In genomic region chr7:6447589-6448210, GRCh38 we compare ENCODE assay signal across 1 cellular context.
TF ChIP-seq lines count a peak whose summit lies in the region.

Gene DAGLB (minus strand): TSS chr7:6447954. CDS start chr7:6447842, 112 bp downstream.

TF ChIP-seq in HepG2, 621 proteins besides CTCF, POLR2A, EP300 and RAD21 (continued from another document and continues in another):
- TF ChIP-seq GMEB2 (CRISPR knock-in tag; IDR thresholded peaks at IDR 0.05; ENCODE audit: low read depth) (no peak), ZNF547 (CRISPR knock-in tag; IDR thresholded peaks at IDR 0.05) (no peak; the same call in 1 of the 2 replicates), NFE2L1 (CRISPR knock-in tag; IDR thresholded peaks at IDR 0.05; ENCODE audit: borderline replicate concordance) (peak; percentile 74; the same call in 1 of the 2 replicates), HINFP (CRISPR knock-in tag; IDR thresholded peaks at IDR 0.05; ENCODE audit: low read depth) (no peak), ZNF616 (CRISPR knock-in tag; IDR thresholded peaks at IDR 0.05; ENCODE audit: low read depth) (no peak), HNF4G (IDR thresholded peaks at IDR 0.05; ENCODE audit: borderline replicate concordance, low read depth, low read length) (no peak), HNF4G (CRISPR knock-in tag; IDR thresholded peaks at IDR 0.05; ENCODE audit: borderline replicate concordance, low read depth) (no peak), KLF13 (CRISPR knock-in tag; IDR thresholded peaks at IDR 0.05) (no peak), ZNF75D (CRISPR knock-in tag; IDR thresholded peaks at IDR 0.05; ENCODE audit: borderline replicate concordance) (0 out of 2 replicates have a peak, but pooled peaks have one; percentile 79), PAF1 (CRISPR knock-in tag; IDR thresholded peaks at IDR 0.05) (no peak), CCAR2 (optimal IDR thresholded peaks at IDR 0.05; ENCODE audit: low read depth, low read length) (no peak), ZBTB43 (CRISPR knock-in tag; conservative IDR thresholded peaks at IDR 0.05) (0 out of 2 replicates have a peak, but pooled peaks have one; percentile 30), ZNF326 (CRISPR knock-in tag; IDR thresholded peaks at IDR 0.05; ENCODE audit: borderline replicate concordance) (no peak), ZNF713 (CRISPR knock-in tag; IDR thresholded peaks at IDR 0.05) (no peak), ZNF430 (CRISPR knock-in tag; IDR thresholded peaks at IDR 0.05) (no peak), USF2 (IDR thresholded peaks at IDR 0.05; ENCODE audit: low read depth, low read length) (no peak), USF2 (CRISPR knock-in tag; IDR thresholded peaks at IDR 0.05; ENCODE audit: borderline replicate concordance) (no peak), FOXP1 (IDR thresholded peaks at IDR 0.05) (no peak), FOXP1 (CRISPR knock-in tag; IDR thresholded peaks at IDR 0.05) (no peak), ZNF33B (CRISPR knock-in tag; IDR thresholded peaks at IDR 0.05) (no peak), ZNF296 (CRISPR knock-in tag; conservative IDR thresholded peaks at IDR 0.05) (no peak), ZNF567 (CRISPR knock-in tag; IDR thresholded peaks at IDR 0.05; ENCODE audit: borderline replicate concordance) (no peak), THAP7 (CRISPR knock-in tag; IDR thresholded peaks at IDR 0.05) (no peak), ZNF589 (CRISPR knock-in tag; conservative IDR thresholded peaks at IDR 0.05) (no peak), ZNF17 (CRISPR knock-in tag; IDR thresholded peaks at IDR 0.05) (no peak), XRCC5 (optimal IDR thresholded peaks at IDR 0.05; ENCODE audit: low read length) (no peak), MBD4 (IDR thresholded peaks at IDR 0.05; ENCODE audit: borderline replicate concordance, low read length) (no peak), TFAP4 (IDR thresholded peaks at IDR 0.05; ENCODE audit: borderline replicate concordance, low read depth) (no peak), ZNF441 (CRISPR knock-in tag; IDR thresholded peaks at IDR 0.05; ENCODE audit: borderline replicate concordance) (0 out of 2 replicates have a peak, but pooled peaks have one; percentile 51), ZSCAN21 (CRISPR knock-in tag; IDR thresholded peaks at IDR 0.05; ENCODE audit: borderline replicate concordance) (no peak), RAD51 (IDR thresholded peaks at IDR 0.05; ENCODE audit: borderline replicate concordance) (no peak), ZNF549 (CRISPR knock-in tag; IDR thresholded peaks at IDR 0.05) (no peak), ZNF468 (CRISPR knock-in tag; IDR thresholded peaks at IDR 0.05) (no peak), ZNF282 (IDR thresholded peaks at IDR 0.05; ENCODE audit: partially characterized antibody) (no peak), ZNF3 (CRISPR knock-in tag; IDR thresholded peaks at IDR 0.05) (no peak), ZKSCAN5 (CRISPR knock-in tag; IDR thresholded peaks at IDR 0.05) (no peak), ZMYM3 (CRISPR knock-in tag; IDR thresholded peaks at IDR 0.05) (no peak), NFATC3 (CRISPR knock-in tag; IDR thresholded peaks at IDR 0.05) (no peak), POLR2AphosphoS5 (IDR thresholded peaks at IDR 0.05; ENCODE audit: low read depth, low read length) (peak; percentile 95), ZFP62 (CRISPR knock-in tag; IDR thresholded peaks at IDR 0.05) (no peak), NFRKB (IDR thresholded peaks at IDR 0.05) (no peak), ISL2 (CRISPR knock-in tag; IDR thresholded peaks at IDR 0.05) (no peak), ATF6 (CRISPR knock-in tag; conservative IDR thresholded peaks at IDR 0.05) (no peak), NBN (conservative IDR thresholded peaks at IDR 0.05) (no peak), HMG20A (CRISPR knock-in tag; IDR thresholded peaks at IDR 0.05; ENCODE audit: borderline replicate concordance) (no peak), TFDP1 (CRISPR knock-in tag; IDR thresholded peaks at IDR 0.05; ENCODE audit: borderline replicate concordance) (no peak; the same call in 1 of the 2 replicates), TERF1 (CRISPR knock-in tag; IDR thresholded peaks at IDR 0.05) (no peak), ATRX (CRISPR knock-in tag; IDR thresholded peaks at IDR 0.05; ENCODE audit: borderline replicate concordance) (no peak), ZMYM2 (CRISPR knock-in tag; IDR thresholded peaks at IDR 0.05) (no peak), RXRB (CRISPR knock-in tag; IDR thresholded peaks at IDR 0.05; ENCODE audit: borderline replicate concordance) (no peak), ZNF503 (CRISPR knock-in tag; IDR thresholded peaks at IDR 0.05) (no peak), ZSCAN31 (CRISPR knock-in tag; IDR thresholded peaks at IDR 0.05; ENCODE audit: low read depth) (0 out of 2 replicates have a peak, but pooled peaks have one; percentile 6), HNF1B (CRISPR knock-in tag; IDR thresholded peaks at IDR 0.05) (no peak), TBL1XR1 (IDR thresholded peaks at IDR 0.05; ENCODE audit: borderline replicate concordance, low read length, partially characterized antibody) (no peak), SIX4 (CRISPR knock-in tag; IDR thresholded peaks at IDR 0.05) (no peak), ZNF10 (CRISPR knock-in tag; IDR thresholded peaks at IDR 0.05; ENCODE audit: borderline replicate concordance, low read depth) (no peak)
